In the genomic region with DNA sequence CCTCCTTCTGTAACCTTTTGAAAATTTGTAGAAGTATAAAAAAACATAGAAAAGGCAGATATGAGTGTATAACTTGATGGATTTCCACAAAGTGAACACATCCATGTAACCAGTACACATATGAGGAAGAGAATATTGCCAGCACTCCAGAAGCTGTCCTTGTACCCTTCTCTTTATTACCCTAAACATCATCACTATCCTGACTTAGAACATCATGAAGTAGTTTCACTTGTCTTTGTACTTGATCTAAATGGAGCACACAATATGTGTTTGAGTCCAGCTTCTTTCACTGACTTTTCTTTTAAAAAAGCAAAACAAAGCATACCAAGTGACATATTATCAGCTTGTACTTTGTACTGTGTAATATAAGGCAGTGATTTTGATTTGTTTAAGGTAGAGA, we compare ENCODE assay signal across 9 cellular contexts.
DNase-seq lines count a peak whose midpoint lies in the region; ATAC-seq and TF ChIP-seq lines count a peak whose summit lies in the region.
"Had no signal": no experiment of that assay in that cellular context is flagged by ENCODE, and none has a peak within 500 bp of the region (broad histone marks: within the 10 kb centered on the region; RNA-seq: fewer than 3 reads in every experiment).

No MANE protein-coding gene starts in this region.

- DNase-seq in mucosa of descending colon (no peak), mammary epithelial cell (no peak), heart left ventricle (no peak), body of pancreas (no peak), NCI-H1436 (lab: John Stamatoyannopoulos, UW) (no peak)

- H3K4me2 ChIP-seq in mammary epithelial cell (ENCODE audit: insufficient read depth, low read depth, low read length), result no peak overlapping the region

- no peaks in the 10 kb centered on the region for H3K36me3 ChIP-seq in mucosa of descending colon (ENCODE audit: low read depth)
- no peaks in the 10 kb centered on the region for H3K36me3 ChIP-seq in mammary epithelial cell (ENCODE audit: insufficient read depth, low read length)
- no peaks in the 10 kb centered on the region for H3K36me3 ChIP-seq in heart left ventricle
- H3K36me3 ChIP-seq in body of pancreas (replicated peaks in 1 of 2; ENCODE audit: insufficient read depth in 1 of 2, low read depth in 2 of 2), result no peaks in the 10 kb centered on the region

- no TSS peak for BruUV-seq in mammary epithelial cell (replicated peaks; lab: Mats Ljungman, UMichigan)

- TF ChIP-seq POLR2A in heart left ventricle (IDR thresholded peaks at IDR 0.05) (no peak), body of pancreas (IDR thresholded peaks at IDR 0.05) (no peak)

- H4K20me1 ChIP-seq in mammary epithelial cell (ENCODE audit: insufficient read depth, low read length), result no peaks in the 10 kb centered on the region

- H3K4me1 ChIP-seq in mucosa of descending colon (ENCODE audit: low read depth) (no peaks in the 10 kb centered on the region), mammary epithelial cell (ENCODE audit: insufficient read depth, low read length) (no peaks in the 10 kb centered on the region), heart left ventricle (peaks cover 0 to 11% (median 0%) of the 10 kb centered on the region in 12 donors), body of pancreas (no peaks in the 10 kb centered on the region)

- H3K27me3 ChIP-seq in mammary epithelial cell (ENCODE audit: insufficient read depth, low read length) (no peaks in the 10 kb centered on the region), heart left ventricle (no peaks in the 10 kb centered on the region), body of pancreas (no peaks in the 10 kb centered on the region)

- no peak overlapping the region for H3K27ac ChIP-seq in mammary epithelial cell (ENCODE audit: insufficient read depth, low read depth, low read length)
- H3K27ac ChIP-seq in heart left ventricle, result peak overlapping the region in 1 of 12 donors; percentile 39
- H3K27ac ChIP-seq in body of pancreas, result peak overlapping the region in 1 of 4 donors; percentile 6

- no peak overlapping the region for H3K4me3 ChIP-seq in mucosa of descending colon
- H3K4me3 ChIP-seq in mammary epithelial cell (replicated peaks in 1 of 3; ENCODE audit: insufficient read depth in 1 of 3, low read depth in 2 of 3, low read length in 3 of 3), result no peak overlapping the region
- H3K4me3 ChIP-seq in heart left ventricle, result no peak overlapping the region
- H3K4me3 ChIP-seq in body of pancreas, result no peak overlapping the region
- H3K4me3 ChIP-seq: K562 had no signal

- intact Hi-C loops in mucosa of descending colon (cut with DNase I, micrococcal nuclease), result no loop called here
- intact Hi-C loops in mammary epithelial cell (cut with micrococcal nuclease), result no loop called here
- intact Hi-C loops in heart left ventricle (cut with DNase I), result no loop called here
- intact Hi-C loops in body of pancreas (cut with DNase I), result no loop called here

- no peak overlapping the region for H3K9ac ChIP-seq in mammary epithelial cell (ENCODE audit: insufficient read depth, low read length)

- ATAC-seq in GM18861 (IDR thresholded peaks at IDR 0.05; ENCODE audit: unreplicated experiment) (peak; percentile 45), GM21717 (IDR thresholded peaks at IDR 0.05; ENCODE audit: unreplicated experiment) (peak; percentile 45), HG03558 (IDR thresholded peaks at IDR 0.05; ENCODE audit: extremely low read depth, unreplicated experiment) (peak; percentile 30), mucosa of descending colon (peak; percentile 69), heart left ventricle (no peak), body of pancreas (no peak)
- ATAC-seq: K562 had no signal

- TF ChIP-seq CTCF in mucosa of descending colon (IDR thresholded peaks at IDR 0.05), result no peak
- TF ChIP-seq CTCF in mammary epithelial cell (conservative IDR thresholded peaks at IDR 0.05 in 1 of 2, IDR thresholded peaks at IDR 0.05 in 1 of 2; ENCODE audit: extremely low read depth in 1 of 2, insufficient read depth in 1 of 2, low read depth in 1 of 2, low read length in 2 of 2), result no peak
- TF ChIP-seq CTCF in heart left ventricle (IDR thresholded peaks at IDR 0.05), result no peak
- TF ChIP-seq CTCF in body of pancreas (IDR thresholded peaks at IDR 0.05), result no peak

- CTCF ChIA-PET in mammary epithelial cell (lab: Charles Lee; ENCODE audit: low non-redundant PET), result no interaction called here

- in situ Hi-C loops in mammary epithelial cell (cut with MboI; ENCODE audit: low sequenced_read_pairs in 2 of 2), result no loop called here

- H3K9me3 ChIP-seq in mucosa of descending colon, result no peaks in the 10 kb centered on the region
- no peaks in the 10 kb centered on the region for H3K9me3 ChIP-seq in mammary epithelial cell (replicated peaks; ENCODE audit: insufficient read depth, low read length)
- H3K9me3 ChIP-seq in heart left ventricle, result no peaks in the 10 kb centered on the region
- no peaks in the 10 kb centered on the region for H3K9me3 ChIP-seq in body of pancreas

- dilution Hi-C loops in mammary epithelial cell (cut with HindIII; ENCODE audit: low sequenced_read_pairs), result no loop called here

- no peak overlapping the region for H2AFZ ChIP-seq in mammary epithelial cell (ENCODE audit: low read depth, low read length)

- H3K79me2 ChIP-seq in mammary epithelial cell (ENCODE audit: insufficient read depth, low read length), result no peaks in the 10 kb centered on the region

Comparison
In these comparisons a context has a peak if more than half of its experiments do, and no peak if none do; other contexts are left out.
1. ATAC-seq: peak in GM18861 (single experiment), GM21717 (single experiment), HG03558 (single experiment) and mucosa of descending colon (single experiment); none in heart left ventricle (0 of 4) and body of pancreas (single experiment).